In genomic region chr13:99361197-99361596, GRCh38 we compare ENCODE assay signal across 18 cellular contexts. TPM values are rescaled to one million over a fixed set of nuclear protein-coding genes. Genes with fewer than 3 reads are reported as not detected.
DNase-seq lines count a peak whose midpoint lies in the region; TF ChIP-seq lines count a peak whose summit lies in the region.
"Had no signal": no experiment of that assay in that cellular context is flagged by ENCODE, and none has a peak within 500 bp of the region (broad histone marks: within the 10 kb centered on the region; RNA-seq: fewer than 3 reads in every experiment).

No MANE protein-coding gene starts in this region.

- H3K9ac ChIP-seq in mucosa of rectum (ENCODE audit: low read depth in 1 of 2, low read length in 2 of 2), result no peak overlapping the region

- peak overlapping the region; percentile 58 to 90 (median 80) for H3K4me3 Mint-ChIP-seq in CD4-positive, alpha-beta memory T cell
- peak overlapping the region in 1 of 4 donors; percentile 10 for H3K4me3 Mint-ChIP-seq in IgD-negative memory B cell
- no peak overlapping the region for H3K4me3 Mint-ChIP-seq in activated naive CD8-positive, alpha-beta T cell treated with anti-CD3 and anti-CD28 coated beads for 36 hours
- H3K4me3 Mint-ChIP-seq: HFFc6 had no signal

- H3K27ac Mint-ChIP-seq in CD4-positive, alpha-beta memory T cell, result peak overlapping the region; percentile 96 to 99 (median 98)
- peak overlapping the region; percentile 92 to 99 (median 94) for H3K27ac Mint-ChIP-seq in IgD-negative memory B cell
- peak overlapping the region; percentile 73 for H3K27ac Mint-ChIP-seq in activated naive CD8-positive, alpha-beta T cell treated with anti-CD3 and anti-CD28 coated beads for 36 hours
- H3K27ac Mint-ChIP-seq: HFFc6 had no signal

- H3K27me3 Mint-ChIP-seq in CD4-positive, alpha-beta memory T cell, result no peaks in the 10 kb centered on the region
- peaks cover 1% of the 10 kb centered on the region for H3K27me3 Mint-ChIP-seq in IgD-negative memory B cell
- H3K27me3 Mint-ChIP-seq in activated naive CD8-positive, alpha-beta T cell treated with anti-CD3 and anti-CD28 coated beads for 36 hours, result no peaks in the 10 kb centered on the region

- no peaks in the 10 kb centered on the region for H3K9me3 ChIP-seq in CD4-positive, alpha-beta memory T cell (ENCODE audit: control insufficient read depth in 1 of 2, low read length in 2 of 2)
- H3K9me3 ChIP-seq in mucosa of rectum (ENCODE audit: control insufficient read depth in 2 of 2, low read length in 2 of 2) (no peaks in the 10 kb centered on the region), adrenal gland (replicated peaks in 1 of 3) (no peaks in the 10 kb centered on the region)
- H3K9me3 ChIP-seq: ovary had no signal

- peak overlapping the region; percentile 25 to 28 for H3K4me3 ChIP-seq in CD4-positive, alpha-beta memory T cell (ENCODE audit: low read length in 2 of 2)
- H3K4me3 ChIP-seq in mucosa of rectum (ENCODE audit: low read length in 2 of 2) (no peak overlapping the region), adrenal gland (no peak overlapping the region)
- H3K4me3 ChIP-seq: ovary had no signal

- intact Hi-C loops in CD4-positive, alpha-beta memory T cell (cut with micrococcal nuclease), result loop anchor here (1.0 to 5.0 kb wide), 3 partner anchors 8 to 159 kb away; partner anchors contain the start of gene UBAC2
- intact Hi-C loops in adrenal gland (cut with DNase I), result no loop called here

- H3K27me3 ChIP-seq in CD4-positive, alpha-beta memory T cell (ENCODE audit: insufficient read depth, low read length), result no peaks in the 10 kb centered on the region
- H3K27me3 ChIP-seq in mucosa of rectum (ENCODE audit: control insufficient read depth in 2 of 2, insufficient read depth in 2 of 2, low read length in 2 of 2), result no peaks in the 10 kb centered on the region
- no peaks in the 10 kb centered on the region for H3K27me3 ChIP-seq in adrenal gland
- H3K27me3 ChIP-seq: ovary had no signal

- H3K9me3 Mint-ChIP-seq in CD4-positive, alpha-beta memory T cell, result peaks cover 0 to 3% (median 0%) of the 10 kb centered on the region in 8 donors
- no peaks in the 10 kb centered on the region for H3K9me3 Mint-ChIP-seq in IgD-negative memory B cell
- no peaks in the 10 kb centered on the region for H3K9me3 Mint-ChIP-seq in activated naive CD8-positive, alpha-beta T cell treated with anti-CD3 and anti-CD28 coated beads for 36 hours
- H3K9me3 Mint-ChIP-seq: HFFc6 had no signal

- CTCF ChIA-PET in CD4-positive, alpha-beta memory T cell (lab: Charles Lee; ENCODE audit: partially characterized antibody), result interaction anchor here (0.8 to 3.1 kb wide), 13 partner anchors 9 to 95 kb away, joined by 3 to 22 read pairs (median 10); partner anchors contain the start of gene GPR183

- no peak for TF ChIP-seq CTCF in adrenal gland (IDR thresholded peaks at IDR 0.05)

- POLR2A ChIA-PET in CD4-positive, alpha-beta memory T cell (lab: Charles Lee; ENCODE audit: partially characterized antibody), result interaction anchor here (0.6 to 16.6 kb wide), 22 partner anchors 10 to 161 kb away, joined by 3 to 417 read pairs (median 17); partner anchors contain the start of genes GPR183 and UBAC2

- peak overlapping the region; percentile 94 for H3K27ac ChIP-seq in CD4-positive, alpha-beta memory T cell (ENCODE audit: low read depth, low read length)
- H3K27ac ChIP-seq in mucosa of rectum (ENCODE audit: low read depth in 2 of 2, low read length in 2 of 2) (peak overlapping the region; percentile 19 to 61), adrenal gland (no peak overlapping the region)
- H3K27ac ChIP-seq: ovary, VCaP had no signal

- 77 to 86% (median 78%) methylated on average over 3 of the region's 3 CpGs for WGBS in adrenal gland, 4 donors

- DNase-seq in CD4-positive, alpha-beta memory T cell, result peak in 4 of 5 donors; percentile 58 to 75 (median 68)
- DNase-seq in activated naive CD8-positive, alpha-beta T cell treated with anti-CD3 and anti-CD28 coated beads for 36 hours, result no peak
- DNase-seq in NCI-H1105 treated with DMSO at 0.1 percent for 48 hours (lab: John Stamatoyannopoulos, UW) (no peak), adrenal gland (no peak)
- no peak for DNase-seq in stimulated activated CD4-positive, alpha-beta T cell treated with anti-CD3 and anti-CD28 coated beads, Interleukin-2, amount 100 ng/mL, for 48 hours
- DNase-seq: AML-193; amygdala; foreskin melanocyte; HFFc6; left cardiac atrium; MM.1S; NCI-H1694 treated with DMSO at 0.1 percent for 48 hours; NCI-H345; ovary; stimulated activated CD4-positive, alpha-beta T cell treated with anti-CD3 and anti-CD28 coated beads, Interleukin-1b, Interleukin-23, amount 100 ng/mL, for 48 hours had no signal

- peaks cover 98% of the 10 kb centered on the region for H3K4me1 ChIP-seq in CD4-positive, alpha-beta memory T cell (ENCODE audit: insufficient read depth, low read length)
- H3K4me1 ChIP-seq in mucosa of rectum (ENCODE audit: control insufficient read depth in 2 of 2, insufficient read depth in 2 of 2, low read length in 2 of 2) (peaks cover 3 to 9% of the 10 kb centered on the region in 2 donors), adrenal gland (replicated peaks in 1 of 2) (peaks cover 13 to 17% of the 10 kb centered on the region in 2 donors)

- peaks cover 38 to 46% of the 10 kb centered on the region in 2 donors for H3K36me3 Mint-ChIP-seq in CD4-positive, alpha-beta memory T cell
- H3K36me3 Mint-ChIP-seq in IgD-negative memory B cell, result peaks cover 8% of the 10 kb centered on the region
- H3K36me3 Mint-ChIP-seq in activated naive CD8-positive, alpha-beta T cell treated with anti-CD3 and anti-CD28 coated beads for 36 hours, result peaks cover 62% of the 10 kb centered on the region

- peaks cover 82 to 100% (median 88%) of the 10 kb centered on the region in 4 donors for H3K4me1 Mint-ChIP-seq in CD4-positive, alpha-beta memory T cell
- peaks cover 71 to 81% (median 80%) of the 10 kb centered on the region in 3 donors for H3K4me1 Mint-ChIP-seq in IgD-negative memory B cell
- peaks cover 85% of the 10 kb centered on the region for H3K4me1 Mint-ChIP-seq in activated naive CD8-positive, alpha-beta T cell treated with anti-CD3 and anti-CD28 coated beads for 36 hours

- no peaks in the 10 kb centered on the region for H3K36me3 ChIP-seq in CD4-positive, alpha-beta memory T cell (ENCODE audit: insufficient read depth, low read length)
- H3K36me3 ChIP-seq in mucosa of rectum (ENCODE audit: control insufficient read depth in 2 of 2, insufficient read depth in 2 of 2, low read length in 2 of 2) (peaks cover 14 to 17% of the 10 kb centered on the region in 2 donors), adrenal gland (replicated peaks in 1 of 2) (no peaks in the 10 kb centered on the region)
- H3K36me3 ChIP-seq: ovary had no signal

- TF ChIP-seq POLR2A in adrenal gland (IDR thresholded peaks at IDR 0.05), result no peak

RNA-seq across cellular contexts. Expression of gene GPR183, which starts 54.0 kb away (rescaled TPM):
- total RNA-seq in CD4-positive, alpha-beta memory T cell, result 100 to 1,000 TPM; 203 to 204 TPM
- polyA plus RNA-seq in CD4-positive, alpha-beta memory T cell, result 100 to 1,000 TPM; 563 to 954 TPM
- polyA plus RNA-seq in IgD-negative memory B cell (494 TPM), adrenal gland (10 to 100 TPM in 1 of 3 donors, 1 to 10 TPM in 2; 4.2 to 12.8 (median 5.5) TPM)
- total RNA-seq in activated naive CD8-positive, alpha-beta T cell treated with anti-CD3 and anti-CD28 coated beads for 36 hours, result 1 to 10 TPM; 4.3 to 4.5 TPM
- 10 to 100 TPM in 3 of 8 donors, 1 to 10 TPM in 5; 4.5 to 15.0 (median 9.2) TPM for total RNA-seq in adrenal gland

Comparison
In these comparisons a context has a peak if more than half of its experiments do, and no peak if none do; other contexts are left out.
1. DNase-seq: peak in CD4-positive, alpha-beta memory T cell (4 of 5); none in activated naive CD8-positive, alpha-beta T cell treated with anti-CD3 and anti-CD28 coated beads for 36 hours (single experiment), NCI-H1105 treated with DMSO at 0.1 percent for 48 hours (single experiment), adrenal gland (0 of 7) and stimulated activated CD4-positive, alpha-beta T cell treated with anti-CD3 and anti-CD28 coated beads, Interleukin-2, amount 100 ng/mL, for 48 hours (0 of 2).
2. H3K27ac ChIP-seq: peak in CD4-positive, alpha-beta memory T cell (single experiment) and mucosa of rectum (2 of 2); none in adrenal gland (0 of 5).
3. H3K4me3 ChIP-seq: peak in CD4-positive, alpha-beta memory T cell (2 of 2); none in mucosa of rectum (0 of 2) and adrenal gland (0 of 4).
4. RNA of gene GPR183, which starts 54.0 kb away (total RNA-seq): 203 to 204 TPM in CD4-positive, alpha-beta memory T cell; 4.5 to 15.0 TPM in adrenal gland and 4.3 to 4.5 TPM in activated naive CD8-positive, alpha-beta T cell treated with anti-CD3 and anti-CD28 coated beads for 36 hours; every median in the first group is over 10 times any median in the second.
5. Peak in every context shown above with its lines, with median percentiles within 50 percentile points of each other: H3K27ac Mint-ChIP-seq.